In the genomic region with DNA sequence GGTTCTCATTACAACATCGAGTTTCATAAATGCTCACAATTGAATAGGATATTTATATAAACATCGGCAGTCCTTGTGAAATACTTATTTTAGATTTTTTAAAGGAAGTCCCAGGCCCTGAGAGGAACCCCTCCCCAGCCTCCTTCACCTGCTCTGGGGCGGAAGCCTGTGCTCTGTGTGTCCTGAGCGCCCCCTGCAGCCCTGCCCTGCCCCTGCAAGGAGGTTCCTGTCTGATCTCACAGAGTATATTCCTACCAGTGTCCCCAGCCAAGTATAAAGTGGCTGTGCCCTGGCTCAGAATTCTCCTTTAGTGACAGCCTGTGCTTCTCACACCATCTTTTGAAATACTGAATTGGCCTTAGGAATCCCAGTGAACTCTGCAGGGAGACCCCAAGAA, we compare ENCODE assay signal across 10 cellular contexts.
DNase-seq lines count a peak whose midpoint lies in the region; ATAC-seq, FAIRE-seq and TF ChIP-seq lines count a peak whose summit lies in the region.
"Had no signal": no experiment of that assay in that cellular context is flagged by ENCODE, and none has a peak within 500 bp of the region (broad histone marks: within the 10 kb centered on the region; RNA-seq: fewer than 3 reads in every experiment).

No MANE protein-coding gene starts in this region.

- H3F3A ChIP-seq in Loucy (ENCODE audit: low read depth), result no peaks in the 10 kb centered on the region

- H3K27ac ChIP-seq in esophagus muscularis mucosa (replicated peaks in 1 of 4), result no peak overlapping the region
- H3K27ac ChIP-seq: SK-N-MC, suprapubic skin had no signal

- no peaks in the 10 kb centered on the region for H3K9me2 ChIP-seq in Loucy (replicated peaks; ENCODE audit: low read depth, low read length)

- no peak overlapping the region for H2AFZ ChIP-seq in Loucy (ENCODE audit: low read length)

- H3K27me3 ChIP-seq in Loucy (ENCODE audit: insufficient read depth, low read length, poor library complexity, severe bottlenecking) (no peaks in the 10 kb centered on the region), esophagus muscularis mucosa (peaks cover 0 to 22% (median 0%) of the 10 kb centered on the region in 4 donors)

- FAIRE-seq in urothelium cell line (lab: Jason Lieb, UNC), result no peak

- H3K36me3 ChIP-seq in Loucy (ENCODE audit: insufficient read depth, low read length), result no peaks in the 10 kb centered on the region
- no peaks in the 10 kb centered on the region for H3K36me3 ChIP-seq in esophagus muscularis mucosa
- H3K36me3 ChIP-seq: suprapubic skin had no signal

- H4K20me1 ChIP-seq in Loucy (ENCODE audit: insufficient read depth, low read length, poor library complexity, severe bottlenecking), result no peaks in the 10 kb centered on the region

- no peaks in the 10 kb centered on the region for H3K9me3 Mint-ChIP-seq in activated CD4-positive, alpha-beta memory T cell treated with anti-CD3 and anti-CD28 coated beads for 36 hours

- TF ChIP-seq CTCF in Loucy (conservative IDR thresholded peaks at IDR 0.05; ENCODE audit: low read length) (peak; percentile 64), esophagus muscularis mucosa (IDR thresholded peaks at IDR 0.05) (no peak)

- ATAC-seq in GM19351 (IDR thresholded peaks at IDR 0.05; ENCODE audit: unreplicated experiment), result no peak

- H3K4me1 ChIP-seq in Loucy (ENCODE audit: insufficient read depth, low read length, poor library complexity, severe bottlenecking) (peaks cover 20% of the 10 kb centered on the region), esophagus muscularis mucosa (no peaks in the 10 kb centered on the region)
- H3K4me1 ChIP-seq: suprapubic skin had no signal

- POLR2A ChIA-PET in activated CD4-positive, alpha-beta memory T cell treated with anti-CD3 and anti-CD28 coated beads for 36 hours (lab: Charles Lee), result no interaction called here

- H3K4me1 Mint-ChIP-seq in activated CD4-positive, alpha-beta memory T cell treated with anti-CD3 and anti-CD28 coated beads for 36 hours (ENCODE audit: low read depth), result peaks cover 37% of the 10 kb centered on the region

- intact Hi-C loops in activated CD4-positive, alpha-beta memory T cell treated with anti-CD3 and anti-CD28 coated beads for 36 hours (cut with micrococcal nuclease), result loop anchor here (1.0 to 5.0 kb wide), 2 partner anchors 9 to 34 kb away; no protein-coding TSS in a partner anchor
- intact Hi-C loops in esophagus muscularis mucosa (cut with DNase I), result no loop called here

- no peak overlapping the region for H3K4me3 Mint-ChIP-seq in activated CD4-positive, alpha-beta memory T cell treated with anti-CD3 and anti-CD28 coated beads for 36 hours

- H3K27me3 Mint-ChIP-seq in activated CD4-positive, alpha-beta memory T cell treated with anti-CD3 and anti-CD28 coated beads for 36 hours, result no peaks in the 10 kb centered on the region

- H3K9ac ChIP-seq in Loucy (ENCODE audit: low read depth, low read length, poor library complexity, severe bottlenecking), result peak overlapping the region; percentile 4

- 33% methylated on average over 4 of the region's 4 CpGs for WGBS in esophagus muscularis mucosa

- H3K4me3 ChIP-seq in Loucy (ENCODE audit: low read length, poor library complexity, severe bottlenecking) (no peak overlapping the region), esophagus muscularis mucosa (no peak overlapping the region)
- H3K4me3 ChIP-seq: SK-N-MC, suprapubic skin had no signal

- H3K27ac Mint-ChIP-seq in activated CD4-positive, alpha-beta memory T cell treated with anti-CD3 and anti-CD28 coated beads for 36 hours, result no peak overlapping the region

- H3K9me3 ChIP-seq in Loucy (ENCODE audit: insufficient read depth, low read depth, low read length) (no peaks in the 10 kb centered on the region), esophagus muscularis mucosa (no peaks in the 10 kb centered on the region)
- H3K9me3 ChIP-seq: suprapubic skin had no signal

- no peaks in the 10 kb centered on the region for H3K36me3 Mint-ChIP-seq in activated CD4-positive, alpha-beta memory T cell treated with anti-CD3 and anti-CD28 coated beads for 36 hours

- CTCF ChIA-PET in activated CD4-positive, alpha-beta memory T cell treated with anti-CD3 and anti-CD28 coated beads for 36 hours (lab: Charles Lee), result interaction anchor here (0.8 to 2.1 kb wide), 10 partner anchors 9 to 123 kb away, joined by 3 to 12 read pairs (median 4); no protein-coding TSS in a partner anchor

- no peaks in the 10 kb centered on the region for H3K79me2 ChIP-seq in Loucy (ENCODE audit: insufficient read depth, low read length)

- TF ChIP-seq POLR2A in esophagus muscularis mucosa (IDR thresholded peaks at IDR 0.05; ENCODE audit: low read depth), result no peak

- no peak for TF ChIP-seq EP300 in esophagus muscularis mucosa (IDR thresholded peaks at IDR 0.05)

- DNase-seq in activated CD4-positive, alpha-beta memory T cell treated with anti-CD3 and anti-CD28 coated beads for 36 hours, result peak; percentile 82
- peak; percentile 77 for DNase-seq in esophagus muscularis mucosa (ENCODE audit: extremely low spot score)
- peak; percentile 36 to 78 (median 64) for DNase-seq in stimulated activated naive CD4-positive, alpha-beta T cell (lab: John Stamatoyannopoulos, UW)
- no peak for DNase-seq in urothelium cell line (ENCODE audit: low spot score)
- no peak for DNase-seq in NCI-H146 (lab: John Stamatoyannopoulos, UW)
- DNase-seq: mesendoderm had no signal

- peak overlapping the region; percentile 67 for H3K4me2 ChIP-seq in Loucy (ENCODE audit: low read depth, low read length, poor library complexity, severe bottlenecking)

Comparison
In these comparisons a context has a peak if more than half of its experiments do, and no peak if none do; other contexts are left out.
1. DNase-seq: peak in activated CD4-positive, alpha-beta memory T cell treated with anti-CD3 and anti-CD28 coated beads for 36 hours (single experiment), esophagus muscularis mucosa (single experiment) and stimulated activated naive CD4-positive, alpha-beta T cell (6 of 6); none in urothelium cell line (single experiment) and NCI-H146 (single experiment).